1 cellular context compared by ENCODE assay signal in the genomic region with DNA sequence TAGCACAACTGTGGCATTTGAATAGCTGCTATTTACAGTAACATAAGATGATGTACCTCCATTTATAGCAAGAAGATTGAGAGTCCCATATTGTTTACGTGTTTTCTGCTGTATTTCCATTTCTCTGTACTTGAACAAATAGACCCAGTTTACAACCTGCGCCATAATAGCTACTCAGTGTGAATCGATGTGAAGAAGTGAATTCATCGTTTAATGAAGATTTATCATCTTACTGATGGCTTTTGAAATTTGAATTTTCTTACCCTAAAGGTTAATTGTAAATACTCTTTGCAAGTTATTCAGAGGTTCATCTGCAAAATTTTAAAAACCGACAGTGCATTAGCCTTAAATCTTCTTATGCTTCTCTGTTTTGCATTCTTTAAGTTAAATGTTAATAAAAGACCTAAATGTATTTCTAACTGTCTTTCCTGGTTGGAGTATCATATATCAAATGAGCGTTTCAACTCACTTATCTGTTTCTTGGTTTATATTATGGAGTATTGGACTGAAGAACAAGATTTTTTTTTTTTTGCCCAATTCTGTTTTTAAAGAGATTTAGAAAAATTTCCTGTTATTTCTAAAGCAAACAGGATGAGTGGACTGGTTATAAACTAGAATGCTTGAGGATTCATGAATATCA.
TF ChIP-seq lines count a peak whose summit lies in the region.

No MANE protein-coding gene starts in this region.

TF ChIP-seq in HepG2, 621 proteins besides CTCF, POLR2A, EP300 and RAD21:
- no peak for TF ChIP-seq RORA (CRISPR knock-in tag; IDR thresholded peaks at IDR 0.05)
- no peak for TF ChIP-seq MTA1 (CRISPR knock-in tag; IDR thresholded peaks at IDR 0.05; ENCODE audit: borderline replicate concordance)
- TF ChIP-seq HDAC2 (CRISPR knock-in tag; IDR thresholded peaks at IDR 0.05): no peak
- TF ChIP-seq, protein P1, sequence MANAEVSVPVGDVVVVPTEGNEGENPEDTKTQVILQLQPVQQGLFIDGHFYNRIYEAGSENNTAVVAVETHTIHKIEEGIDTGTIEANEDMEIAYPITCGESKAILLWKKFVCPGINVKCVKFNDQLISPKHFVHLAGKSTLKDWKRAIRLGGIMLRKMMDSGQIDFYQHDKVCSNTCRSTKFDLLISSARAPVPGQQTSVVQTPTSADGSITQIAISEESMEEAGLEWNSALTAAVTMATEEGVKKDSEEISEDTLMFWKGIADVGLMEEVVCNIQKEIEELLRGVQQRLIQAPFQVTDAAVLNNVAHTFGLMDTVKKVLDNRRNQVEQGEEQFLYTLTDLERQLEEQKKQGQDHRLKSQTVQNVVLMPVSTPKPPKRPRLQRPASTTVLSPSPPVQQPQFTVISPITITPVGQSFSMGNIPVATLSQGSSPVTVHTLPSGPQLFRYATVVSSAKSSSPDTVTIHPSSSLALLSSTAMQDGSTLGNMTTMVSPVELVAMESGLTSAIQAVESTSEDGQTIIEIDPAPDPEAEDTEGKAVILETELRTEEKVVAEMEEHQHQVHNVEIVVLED (CRISPR knock-in tag; IDR thresholded peaks at IDR 0.05; ENCODE audit: borderline replicate concordance): no peak
- TF ChIP-seq ZNF530 (CRISPR knock-in tag; IDR thresholded peaks at IDR 0.05; ENCODE audit: low read depth): no peak
- TF ChIP-seq ZNF20 (CRISPR knock-in tag; IDR thresholded peaks at IDR 0.05): no peak
- TF ChIP-seq, protein P2, sequence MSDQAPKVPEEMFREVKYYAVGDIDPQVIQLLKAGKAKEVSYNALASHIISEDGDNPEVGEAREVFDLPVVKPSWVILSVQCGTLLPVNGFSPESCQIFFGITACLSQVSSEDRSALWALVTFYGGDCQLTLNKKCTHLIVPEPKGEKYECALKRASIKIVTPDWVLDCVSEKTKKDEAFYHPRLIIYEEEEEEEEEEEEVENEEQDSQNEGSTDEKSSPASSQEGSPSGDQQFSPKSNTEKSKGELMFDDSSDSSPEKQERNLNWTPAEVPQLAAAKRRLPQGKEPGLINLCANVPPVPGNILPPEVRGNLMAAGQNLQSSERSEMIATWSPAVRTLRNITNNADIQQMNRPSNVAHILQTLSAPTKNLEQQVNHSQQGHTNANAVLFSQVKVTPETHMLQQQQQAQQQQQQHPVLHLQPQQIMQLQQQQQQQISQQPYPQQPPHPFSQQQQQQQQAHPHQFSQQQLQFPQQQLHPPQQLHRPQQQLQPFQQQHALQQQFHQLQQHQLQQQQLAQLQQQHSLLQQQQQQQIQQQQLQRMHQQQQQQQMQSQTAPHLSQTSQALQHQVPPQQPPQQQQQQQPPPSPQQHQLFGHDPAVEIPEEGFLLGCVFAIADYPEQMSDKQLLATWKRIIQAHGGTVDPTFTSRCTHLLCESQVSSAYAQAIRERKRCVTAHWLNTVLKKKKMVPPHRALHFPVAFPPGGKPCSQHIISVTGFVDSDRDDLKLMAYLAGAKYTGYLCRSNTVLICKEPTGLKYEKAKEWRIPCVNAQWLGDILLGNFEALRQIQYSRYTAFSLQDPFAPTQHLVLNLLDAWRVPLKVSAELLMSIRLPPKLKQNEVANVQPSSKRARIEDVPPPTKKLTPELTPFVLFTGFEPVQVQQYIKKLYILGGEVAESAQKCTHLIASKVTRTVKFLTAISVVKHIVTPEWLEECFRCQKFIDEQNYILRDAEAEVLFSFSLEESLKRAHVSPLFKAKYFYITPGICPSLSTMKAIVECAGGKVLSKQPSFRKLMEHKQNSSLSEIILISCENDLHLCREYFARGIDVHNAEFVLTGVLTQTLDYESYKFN (CRISPR knock-in tag; conservative IDR thresholded peaks at IDR 0.05): no peak
